27 cellular contexts compared by ENCODE assay signal in genomic region chr4:41014158-41014557, GRCh38.
"Had no signal": no experiment of that assay in that cellular context is flagged by ENCODE, and none has a peak within 500 bp of the region (broad histone marks: within the 10 kb centered on the region; RNA-seq: fewer than 3 reads in every experiment).

No MANE protein-coding gene starts in this region.

- H3K27ac Mint-ChIP-seq: activated CD4-positive, alpha-beta memory T cell treated with anti-CD3 and anti-CD28 coated beads for 36 hours; activated T-cell treated with anti-CD3 and anti-CD28 coated beads, Interleukin-2, amount 50 U/mL, for 24 hours; activated T-helper 17 cell treated with anti-CD3 and anti-CD28 coated beads, Interleukin-2, amount 50 U/mL, for 72 hours; dendritic cell treated with granulocyte-macrophage colony-stimulating factor and Interleukin-4, amounts not matched to agents 40 ng/mL and 50 ng/mL, for 4 days; nephron progenitor cell had no signal

- H3K9me3 ChIP-seq: breast epithelium, esophagus muscularis mucosa, left ventricle myocardium inferior, neutrophil, ovary, prostate gland, sigmoid colon, suprapubic skin, tibial artery had no signal

- H3K4me3 ChIP-seq: breast epithelium, esophagus muscularis mucosa, lung, ovary, prostate gland, sigmoid colon, suprapubic skin, tibial artery had no signal

- H3K4me1 Mint-ChIP-seq: activated T-helper 17 cell treated with anti-CD3 and anti-CD28 coated beads, Interleukin-2, amount 50 U/mL, for 72 hours; central memory CD8-positive, alpha-beta T cell had no signal

- H3K4me3 Mint-ChIP-seq: activated CD4-positive, alpha-beta memory T cell treated with anti-CD3 and anti-CD28 coated beads for 36 hours; activated T-cell treated with anti-CD3 and anti-CD28 coated beads, Interleukin-2, amount 50 U/mL, for 24 hours; activated T-helper 17 cell treated with anti-CD3 and anti-CD28 coated beads, Interleukin-2, amount 50 U/mL, for 72 hours; central memory CD8-positive, alpha-beta T cell; dendritic cell treated with granulocyte-macrophage colony-stimulating factor and Interleukin-4, amounts not matched to agents 40 ng/mL and 50 ng/mL, for 4 days; nephron progenitor cell had no signal

- H3K4me1 ChIP-seq: breast epithelium, prostate gland had no signal

- H3K36me3 Mint-ChIP-seq: activated CD4-positive, alpha-beta memory T cell treated with anti-CD3 and anti-CD28 coated beads for 36 hours had no signal

- H3K27ac ChIP-seq: breast epithelium, esophagus muscularis mucosa, left ventricle myocardium inferior, neutrophil, prostate gland, sigmoid colon, suprapubic skin, tibial artery had no signal

- H3K36me3 ChIP-seq: breast epithelium, neutrophil, ovary, prostate gland, suprapubic skin had no signal

- H3K27me3 ChIP-seq: breast epithelium, esophagus muscularis mucosa, neutrophil, ovary, sigmoid colon, suprapubic skin, tibial artery had no signal

- DNase-seq: activated CD4-positive, alpha-beta memory T cell treated with anti-CD3 and anti-CD28 coated beads for 36 hours; activated CD4-positive, alpha-beta T cell treated with anti-CD3 and anti-CD28 coated beads for 48 hours; activated CD8-positive, alpha-beta memory T cell treated with anti-CD3 and anti-CD28 coated beads, Interleukin-2, amount 50 U/mL, for 48 hours; activated gamma-delta T cell treated with Interleukin-2 at 50 U/mL for 16 hours; activated naive CD4-positive, alpha-beta T cell treated with anti-CD3 and anti-CD28 coated beads, Interleukin-2, amount 50 U/mL, for 16 hours; activated T-cell treated with anti-CD3 and anti-CD28 coated beads, Interleukin-2, amount 50 U/mL, for 24 hours; amniotic stem cell; foreskin melanocyte; left ventricle myocardium inferior; nephron progenitor cell; ovary; retina; sigmoid colon; stimulated activated CD4-positive, alpha-beta T cell treated with anti-CD3 and anti-CD28 coated beads, Interleukin-15, amount 100 ng/mL, for 24 hours; stimulated activated CD4-positive, alpha-beta T cell treated with anti-CD3 and anti-CD28 coated beads, Interleukin-2, amount 100 ng/mL, for 24 hours; stimulated activated naive CD4-positive, alpha-beta T cell; tibial artery had no signal

- H3K9me3 Mint-ChIP-seq: activated CD4-positive, alpha-beta memory T cell treated with anti-CD3 and anti-CD28 coated beads for 36 hours; activated T-cell treated with anti-CD3 and anti-CD28 coated beads, Interleukin-2, amount 50 U/mL, for 24 hours; activated T-helper 17 cell treated with anti-CD3 and anti-CD28 coated beads, Interleukin-2, amount 50 U/mL, for 72 hours; central memory CD8-positive, alpha-beta T cell; dendritic cell treated with granulocyte-macrophage colony-stimulating factor and Interleukin-4, amounts not matched to agents 40 ng/mL and 50 ng/mL, for 4 days; nephron progenitor cell had no signal

- ATAC-seq: activated CD4-positive, CD25-positive, alpha-beta regulatory T cell treated with anti-CD3 and anti-CD28 coated beads, Interleukin-2, amount 50 U/mL, for 24 hours; activated T-helper 17 cell treated with anti-CD3 and anti-CD28 coated beads, Interleukin-2, amount 50 U/mL, for 72 hours had no signal
